ENCODE assay signal across 22 cellular contexts in the genomic region with DNA sequence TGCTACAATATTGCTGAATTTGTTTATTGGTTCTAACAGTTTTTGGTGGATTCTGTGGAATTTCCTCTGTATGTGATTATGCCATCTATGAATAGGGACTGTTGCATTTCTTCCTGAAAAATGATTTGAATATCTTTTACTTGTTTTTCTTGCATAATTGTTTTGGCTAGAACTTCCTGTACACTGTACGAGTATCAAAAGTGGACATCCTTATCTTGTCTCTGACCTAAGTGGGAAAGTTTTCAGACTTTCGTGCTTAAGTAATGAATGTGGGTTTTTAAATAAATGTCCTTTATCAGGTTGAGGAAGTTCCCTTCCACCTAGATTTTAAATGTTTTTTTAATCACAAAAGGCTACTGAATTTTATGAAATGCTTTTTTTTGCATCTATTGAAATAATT.
"Had no signal": no experiment of that assay in that cellular context is flagged by ENCODE, and none has a peak within 500 bp of the region (broad histone marks: within the 10 kb centered on the region; RNA-seq: fewer than 3 reads in every experiment).

No MANE protein-coding gene starts in this region.

- H3K4me3 Mint-ChIP-seq: endodermal cell, immature natural killer cell had no signal

- DNase-seq: dermis blood vessel endothelial cell; dorsolateral prefrontal cortex; effector CD4-positive, alpha-beta T cell; effector memory CD4-positive, alpha-beta T cell; endodermal cell; erythroblast; esophagus squamous epithelium; foreskin keratinocyte; heart left ventricle; hypothalamus; immature natural killer cell; left cardiac atrium; left lung; left ventricle myocardium superior; lower lobe of right lung; mesenchymal stem cell; midbrain had no signal

- H3K36me3 ChIP-seq: esophagus squamous epithelium, gastroesophageal sphincter, heart left ventricle, left lung, lower lobe of right lung had no signal

- H3K27ac Mint-ChIP-seq: endodermal cell, immature natural killer cell had no signal

- H3K9me3 Mint-ChIP-seq: endodermal cell had no signal

- H3K4me1 Mint-ChIP-seq: immature natural killer cell had no signal

- ATAC-seq: esophagus mucosa, foreskin keratinocyte, gastroesophageal sphincter, heart left ventricle, left lung, left ventricle myocardium superior, lower lobe of right lung had no signal

- H3K9me3 ChIP-seq: esophagus squamous epithelium, left lung, lower lobe of right lung had no signal

- H3K27ac ChIP-seq: coronary artery, epithelial cell of prostate, esophagus squamous epithelium, foreskin keratinocyte, gastroesophageal sphincter, heart left ventricle, hepatocyte, left lung, lower lobe of right lung had no signal

- H3K4me3 ChIP-seq: coronary artery, dorsolateral prefrontal cortex, esophagus squamous epithelium, gastroesophageal sphincter, heart left ventricle, hepatocyte, left lung, lower lobe of right lung had no signal

- H3K36me3 Mint-ChIP-seq: immature natural killer cell had no signal

- H3K27me3 ChIP-seq: dorsolateral prefrontal cortex, esophagus squamous epithelium, foreskin keratinocyte, gastroesophageal sphincter, hepatocyte, left lung had no signal

- H3K4me2 ChIP-seq: hepatocyte had no signal

- H3K4me1 ChIP-seq: esophagus squamous epithelium, foreskin keratinocyte, gastroesophageal sphincter, heart left ventricle, left lung, lower lobe of right lung had no signal

- H2AFZ ChIP-seq: hepatocyte had no signal
